Comparison of ENCODE assay signal across 10 cellular contexts in the genomic region with DNA sequence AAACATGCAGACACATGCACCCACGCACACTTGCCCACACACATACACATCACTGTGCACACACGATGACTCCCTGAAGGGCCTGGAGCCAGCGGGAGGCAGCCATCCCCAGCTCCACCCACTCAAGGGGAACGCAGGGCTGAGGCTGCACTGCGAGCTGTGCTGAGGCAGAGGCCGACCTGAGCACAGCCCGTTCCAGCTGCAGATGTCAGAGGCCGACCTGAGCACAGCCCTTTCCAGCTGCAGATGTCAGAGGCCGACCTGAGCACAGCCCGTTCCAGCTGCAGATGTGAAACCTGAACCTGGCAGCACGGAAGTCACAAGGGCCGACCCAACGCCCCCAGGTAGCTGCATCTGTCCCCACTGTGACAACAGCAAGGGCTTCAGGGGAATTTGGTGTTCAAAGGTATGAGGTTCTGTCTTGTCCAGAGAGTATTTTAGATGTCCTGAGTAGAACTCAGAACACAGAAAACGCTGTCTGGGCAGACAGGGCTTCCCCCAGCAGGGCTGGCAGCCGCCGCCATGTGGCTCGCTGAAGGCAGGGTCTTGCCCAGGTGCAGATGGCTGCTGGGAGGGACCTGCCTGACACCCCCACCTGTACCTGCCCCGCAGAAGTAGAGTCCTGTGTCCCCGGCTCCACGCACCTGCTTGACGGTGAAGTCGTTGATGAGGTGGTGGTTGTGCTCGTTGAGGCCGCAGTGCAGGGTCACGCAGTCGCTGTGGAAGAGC. TPM values are rescaled to one million over a fixed set of nuclear protein-coding genes. Genes with fewer than 3 reads are reported as not detected.
DNase-seq lines count a peak whose midpoint lies in the region; ATAC-seq and TF ChIP-seq lines count a peak whose summit lies in the region.
"Had no signal": no experiment of that assay in that cellular context is flagged by ENCODE, and none has a peak within 500 bp of the region (broad histone marks: within the 10 kb centered on the region; RNA-seq: fewer than 3 reads in every experiment).

No MANE protein-coding gene starts in this region.

- ATAC-seq in GM18867 (IDR thresholded peaks at IDR 0.05; ENCODE audit: unreplicated experiment) (peak; percentile 41), HG02642 (IDR thresholded peaks at IDR 0.05; ENCODE audit: poor library complexity, unreplicated experiment) (peak; percentile 49)

- POLR2A ChIA-PET in RWPE1 (lab: Yijun Ruan, JAX; ENCODE audit: low non-redundant PET): no interaction called here

- H3K4me1 ChIP-seq in rectal smooth muscle tissue (ENCODE audit: control insufficient read depth, insufficient read depth, low read length): peaks cover 12% of the 10 kb centered on the region

- no peak overlapping the region for H3K9ac ChIP-seq in rectal smooth muscle tissue (ENCODE audit: low read length)

- no peak for TF ChIP-seq CTCF in RWPE1 (conservative IDR thresholded peaks at IDR 0.05; ENCODE audit: low read depth)

- H3K27me3 ChIP-seq in rectal smooth muscle tissue (ENCODE audit: control insufficient read depth, insufficient read depth, low read length): no peaks in the 10 kb centered on the region

- CTCF ChIA-PET in RWPE1 (lab: Yijun Ruan, JAX): interaction anchor here (0.5 kb wide), 1 partner anchor 18 kb away, joined by 3 read pairs; no protein-coding TSS in a partner anchor

- DNase-seq in RWPE1 (ENCODE audit: low spot score): no peak
- DNase-seq in NCI-H1105 treated with DMSO at 0.1 percent for 48 hours (lab: John Stamatoyannopoulos, UW): no peak
- no peak for DNase-seq in T-helper 9 cell
- DNase-seq in mesenteric fat pad (ENCODE audit: low spot score): no peak
- DNase-seq: activated naive CD4-positive, alpha-beta T cell; DMS79; effector memory CD4-positive, alpha-beta T cell had no signal

- H3K36me3 ChIP-seq in rectal smooth muscle tissue (ENCODE audit: control insufficient read depth, insufficient read depth, low read length): peaks cover 28% of the 10 kb centered on the region

- H3K27ac ChIP-seq in RWPE1: peak overlapping the region; percentile 51
- H3K27ac ChIP-seq in rectal smooth muscle tissue (ENCODE audit: low read depth, low read length): no peak overlapping the region

- peak overlapping the region; percentile 3 for H3K4me3 ChIP-seq in rectal smooth muscle tissue (ENCODE audit: low read length)

RNA-seq across cellular contexts. Expression of gene CTBP1, which starts 33.4 kb away (rescaled TPM):
- total RNA-seq in mesenteric fat pad: 147 TPM

RNA-seq across cellular contexts. Expression of gene SPON2, which starts 43.1 kb away (rescaled TPM):
- total RNA-seq in mesenteric fat pad: 27.3 TPM
